8 cellular contexts compared by ENCODE assay signal in genomic region chr1:89724369-89725015, GRCh38.
DNase-seq lines count a peak whose midpoint lies in the region; ATAC-seq lines count a peak whose summit lies in the region.

No MANE protein-coding gene starts in this region.

- no peak for DNase-seq in CD8-positive, alpha-beta memory T cell
- DNase-seq in NOMO-1 treated with DMSO at 0.1 percent for 48 hours (lab: John Stamatoyannopoulos, UW; ENCODE audit: unreplicated experiment) (peak; percentile 92), myocyte (ENCODE audit: low read depth) (peak; percentile 31), cerebellum (ENCODE audit: low spot score) (no peak), neuronal stem cell (ENCODE audit: low spot score) (no peak)
- DNase-seq in activated naive CD8-positive, alpha-beta T cell treated with anti-CD3 and anti-CD28 coated beads for 36 hours: peak; percentile 78

- CTCF ChIA-PET in CD8-positive, alpha-beta memory T cell (lab: Charles Lee): interaction anchor here (1.6 to 4.3 kb wide), 2 partner anchors 11 to 38 kb away, joined by 3 to 16 read pairs; no protein-coding TSS in a partner anchor

- H3K4me2 ChIP-seq in neuronal stem cell (ENCODE audit: insufficient read depth, low read length, poor library complexity, severe bottlenecking): no peak overlapping the region

- WGBS in neuronal stem cell (ENCODE audit: extremely low coverage in 2 of 2, insufficient read length in 2 of 2, insufficient replicate concordance in 1 of 2), 2 donors: no CpG with 5 or more reads among the region's 3 CpGs

- POLR2A ChIA-PET in CD8-positive, alpha-beta memory T cell (lab: Charles Lee): no interaction called here

- H3K14ac ChIP-seq in neuronal stem cell (ENCODE audit: low read length): no peak overlapping the region

- no peaks in the 10 kb centered on the region for H3K27me3 ChIP-seq in CD8-positive, alpha-beta memory T cell (ENCODE audit: insufficient read depth, low read length, poor library complexity, severe bottlenecking)
- no peaks in the 10 kb centered on the region for H3K27me3 ChIP-seq in neuronal stem cell (ENCODE audit: control insufficient read depth in 3 of 3, insufficient read depth in 3 of 3, low read depth in 1 of 3, low read length in 3 of 3)

- no peaks in the 10 kb centered on the region for H3K36me3 ChIP-seq in CD8-positive, alpha-beta memory T cell (ENCODE audit: insufficient read depth, low read length)
- no peaks in the 10 kb centered on the region for H3K36me3 ChIP-seq in neuronal stem cell (replicated peaks in 1 of 2; ENCODE audit: control insufficient read depth in 2 of 2, insufficient read depth in 2 of 2, low read length in 2 of 2)

- no peak overlapping the region for H2BK5ac ChIP-seq in neuronal stem cell (ENCODE audit: low read length)

- no peaks in the 10 kb centered on the region for H3K79me1 ChIP-seq in neuronal stem cell (ENCODE audit: low read depth, low read length)

- H3K4me3 ChIP-seq in CD8-positive, alpha-beta memory T cell (ENCODE audit: low read length): no peak overlapping the region
- no peak overlapping the region for H3K4me3 ChIP-seq in neuronal stem cell (ENCODE audit: low read length in 2 of 2)

- peaks cover 2 to 18% (median 12%) of the 10 kb centered on the region in 3 donors for H3K36me3 Mint-ChIP-seq in CD8-positive, alpha-beta memory T cell
- peaks cover 63% of the 10 kb centered on the region for H3K36me3 Mint-ChIP-seq in activated naive CD8-positive, alpha-beta T cell treated with anti-CD3 and anti-CD28 coated beads for 36 hours

- H3K27me3 Mint-ChIP-seq in CD8-positive, alpha-beta memory T cell: no peaks in the 10 kb centered on the region
- no peaks in the 10 kb centered on the region for H3K27me3 Mint-ChIP-seq in activated naive CD8-positive, alpha-beta T cell treated with anti-CD3 and anti-CD28 coated beads for 36 hours

- no peak overlapping the region for H3K23ac ChIP-seq in neuronal stem cell (ENCODE audit: low read depth, low read length, poor library complexity)

- no peak overlapping the region for H4K8ac ChIP-seq in neuronal stem cell (ENCODE audit: low read depth, low read length)

- H4K91ac ChIP-seq in neuronal stem cell (ENCODE audit: low read depth, low read length, poor library complexity): no peak overlapping the region

- H3K4me3 Mint-ChIP-seq in CD8-positive, alpha-beta memory T cell: peak overlapping the region in 4 of 7 donors; percentile 27 to 52 (median 42)
- H3K4me3 Mint-ChIP-seq in activated naive CD8-positive, alpha-beta T cell treated with anti-CD3 and anti-CD28 coated beads for 36 hours: peak overlapping the region; percentile 50

- H3K9ac ChIP-seq in neuronal stem cell (ENCODE audit: low read depth, low read length, poor library complexity): no peak overlapping the region

- H2AK5ac ChIP-seq in neuronal stem cell (ENCODE audit: low read depth, low read length): no peak overlapping the region

- no peak overlapping the region for H2BK120ac ChIP-seq in neuronal stem cell (ENCODE audit: low read depth, low read length)

- peak overlapping the region; percentile 43 to 84 (median 68) for H3K27ac Mint-ChIP-seq in CD8-positive, alpha-beta memory T cell
- peak overlapping the region; percentile 99 for H3K27ac Mint-ChIP-seq in activated naive CD8-positive, alpha-beta T cell treated with anti-CD3 and anti-CD28 coated beads for 36 hours

- no peak overlapping the region for H2BK15ac ChIP-seq in neuronal stem cell (ENCODE audit: low read length)

- no peak overlapping the region for H2BK12ac ChIP-seq in neuronal stem cell (ENCODE audit: low read length)

- ATAC-seq in GM21786 (IDR thresholded peaks at IDR 0.05; ENCODE audit: unreplicated experiment) (peak; percentile 60), HG02970 (IDR thresholded peaks at IDR 0.05; ENCODE audit: low FRiP score, unreplicated experiment) (no peak)

- H3K9me3 ChIP-seq in CD8-positive, alpha-beta memory T cell (ENCODE audit: low read length): no peaks in the 10 kb centered on the region
- no peaks in the 10 kb centered on the region for H3K9me3 ChIP-seq in neuronal stem cell (replicated peaks in 1 of 2; ENCODE audit: control insufficient read depth in 2 of 2, insufficient read depth in 1 of 2, low read depth in 1 of 2, low read length in 2 of 2)

- H3K4me1 Mint-ChIP-seq in CD8-positive, alpha-beta memory T cell: peaks cover 81 to 93% (median 89%) of the 10 kb centered on the region in 3 donors
- peaks cover 85% of the 10 kb centered on the region for H3K4me1 Mint-ChIP-seq in activated naive CD8-positive, alpha-beta T cell treated with anti-CD3 and anti-CD28 coated beads for 36 hours

- H3K4me1 ChIP-seq in CD8-positive, alpha-beta memory T cell (ENCODE audit: insufficient read depth, low read length): peaks cover 48% of the 10 kb centered on the region
- peaks cover 0 to 4% of the 10 kb centered on the region in 2 donors for H3K4me1 ChIP-seq in neuronal stem cell (ENCODE audit: control insufficient read depth in 2 of 2, insufficient read depth in 1 of 2, low read depth in 1 of 2, low read length in 2 of 2)

- H3K27ac ChIP-seq in CD8-positive, alpha-beta memory T cell (ENCODE audit: low read depth, low read length): no peak overlapping the region
- H3K27ac ChIP-seq in neuronal stem cell (replicated peaks; ENCODE audit: low read length): no peak overlapping the region

- H3K9me3 Mint-ChIP-seq in CD8-positive, alpha-beta memory T cell: no peaks in the 10 kb centered on the region
- H3K9me3 Mint-ChIP-seq in activated naive CD8-positive, alpha-beta T cell treated with anti-CD3 and anti-CD28 coated beads for 36 hours: peaks cover 15% of the 10 kb centered on the region

- no peak overlapping the region for H3K4ac ChIP-seq in neuronal stem cell (ENCODE audit: low read length)

- H2AFZ ChIP-seq in neuronal stem cell (ENCODE audit: low read length): no peak overlapping the region

- H3K18ac ChIP-seq in neuronal stem cell (ENCODE audit: low read length): no peak overlapping the region

Comparison
In these comparisons a context has a peak if more than half of its experiments do, and no peak if none do; other contexts are left out.
1. DNase-seq: peak in NOMO-1 treated with DMSO at 0.1 percent for 48 hours (single experiment), activated naive CD8-positive, alpha-beta T cell treated with anti-CD3 and anti-CD28 coated beads for 36 hours (single experiment) and myocyte (single experiment); none in CD8-positive, alpha-beta memory T cell (0 of 5), cerebellum (single experiment) and neuronal stem cell (single experiment).